In genomic region chr9:120579750-120580590, GRCh38 we compare ENCODE assay signal across 1 cellular context.
TF ChIP-seq lines count a peak whose summit lies in the region.

CDK5RAP2 (minus strand) TSS chr9:120580167; CDS start chr9:120579978, 189 bp downstream.

TF ChIP-seq in HEK293, 187 proteins besides CTCF, POLR2A, EP300 and RAD21 (continued from another document and continues in another):
- TF ChIP-seq MYNN (tag by site-specific recombination; IDR thresholded peaks at IDR 0.05; ENCODE audit: borderline replicate concordance) = no peak
- no peak for TF ChIP-seq ZSCAN16 (tag by site-specific recombination; IDR thresholded peaks at IDR 0.05)
- TF ChIP-seq ZNF350 (tag by site-specific recombination; IDR thresholded peaks at IDR 0.05) = no peak
- no peak for TF ChIP-seq ZNF624 (tag by site-specific recombination; IDR thresholded peaks at IDR 0.05)
- TF ChIP-seq ZNF449 (tag by site-specific recombination; IDR thresholded peaks at IDR 0.05) = peak; percentile 20; the same call in 1 of the 2 replicates
- TF ChIP-seq HIC1 (tag by site-specific recombination; IDR thresholded peaks at IDR 0.05) = no peak
- peak; percentile 90 for TF ChIP-seq ZNF76 (tag by site-specific recombination; IDR thresholded peaks at IDR 0.05; ENCODE audit: borderline replicate concordance, low read depth)
- peak; percentile 67 for TF ChIP-seq KLF8 (tag by site-specific recombination; IDR thresholded peaks at IDR 0.05)
- no peak for TF ChIP-seq MZF1 (tag by site-specific recombination; IDR thresholded peaks at IDR 0.05; ENCODE audit: borderline replicate concordance)
- TF ChIP-seq ZNF426 (tag by site-specific recombination; IDR thresholded peaks at IDR 0.05) = no peak
- no peak for TF ChIP-seq ZNF366 (tag by site-specific recombination; conservative IDR thresholded peaks at IDR 0.05)
- no peak for TF ChIP-seq ATF2 (tag by site-specific recombination; IDR thresholded peaks at IDR 0.05; ENCODE audit: low read depth)
- TF ChIP-seq PATZ1 (tag by site-specific recombination; IDR thresholded peaks at IDR 0.05) = no peak
- TF ChIP-seq BCL11B (tag by site-specific recombination; IDR thresholded peaks at IDR 0.05; ENCODE audit: low read depth) = no peak
- TF ChIP-seq ZNF169 (tag by site-specific recombination; IDR thresholded peaks at IDR 0.05) = no peak
- TF ChIP-seq ZNF530 (tag by site-specific recombination; IDR thresholded peaks at IDR 0.05; ENCODE audit: low read depth) = no peak
- no peak; the same call in none of the 2 replicates for TF ChIP-seq ZNF394 (tag by site-specific recombination; IDR thresholded peaks at IDR 0.05; ENCODE audit: borderline replicate concordance)
- TF ChIP-seq HOXD13 (CRISPR knock-in tag; IDR thresholded peaks at IDR 0.05; ENCODE audit: borderline replicate concordance) = peak; percentile 81; the same call in 1 of the 2 replicates
- TF ChIP-seq ZNF23 (tag by site-specific recombination; IDR thresholded peaks at IDR 0.05; ENCODE audit: borderline replicate concordance) = no peak
- TF ChIP-seq SETDB1 (IDR thresholded peaks at IDR 0.05; ENCODE audit: insufficient read length, low read length) = peak; percentile 85
- TF ChIP-seq ZNF792 (tag by site-specific recombination; IDR thresholded peaks at IDR 0.05) = no peak
- TF ChIP-seq ZNF133 (tag by site-specific recombination; IDR thresholded peaks at IDR 0.05) = no peak
- TF ChIP-seq ZNF223 (tag by site-specific recombination; IDR thresholded peaks at IDR 0.05) = no peak
- TF ChIP-seq ZNF138 (tag by site-specific recombination; IDR thresholded peaks at IDR 0.05; ENCODE audit: borderline replicate concordance) = no peak
- no peak for TF ChIP-seq ZNF747 (tag by site-specific recombination; IDR thresholded peaks at IDR 0.05)
- no peak for TF ChIP-seq ZBTB10 (tag by site-specific recombination; IDR thresholded peaks at IDR 0.05)
- no peak for TF ChIP-seq HOXA7 (CRISPR knock-in tag; IDR thresholded peaks at IDR 0.05; ENCODE audit: borderline replicate concordance)
- TF ChIP-seq INSM2 (tag by site-specific recombination; IDR thresholded peaks at IDR 0.05) = 0 out of 2 replicates have a peak, but pooled peaks have one; percentile 5
- TF ChIP-seq SP7 (tag by site-specific recombination; IDR thresholded peaks at IDR 0.05) = peak; percentile 34; the same call in 1 of the 2 replicates
- TF ChIP-seq ZNF645 (tag by site-specific recombination; IDR thresholded peaks at IDR 0.05) = no peak
- no peak for TF ChIP-seq HOXC10 (CRISPR knock-in tag; IDR thresholded peaks at IDR 0.05)
- TF ChIP-seq ZNF221 (tag by site-specific recombination; IDR thresholded peaks at IDR 0.05; ENCODE audit: borderline replicate concordance) = no peak
- TF ChIP-seq ZNF416 (tag by site-specific recombination; IDR thresholded peaks at IDR 0.05) = no peak
- TF ChIP-seq ZNF626 (tag by site-specific recombination; IDR thresholded peaks at IDR 0.05) = no peak
- no peak for TF ChIP-seq ZNF18 (tag by site-specific recombination; IDR thresholded peaks at IDR 0.05)
- TF ChIP-seq ZBTB8A (tag by site-specific recombination; IDR thresholded peaks at IDR 0.05) = peak; percentile 43
- TF ChIP-seq ZNF311 (tag by site-specific recombination; IDR thresholded peaks at IDR 0.05; ENCODE audit: borderline replicate concordance) = no peak
- TF ChIP-seq ZNF341 (tag by site-specific recombination; IDR thresholded peaks at IDR 0.05; ENCODE audit: low read depth) = no peak
- no peak for TF ChIP-seq ZNF549 (tag by site-specific recombination; IDR thresholded peaks at IDR 0.05)
- peak; percentile 58 for TF ChIP-seq ZNF692 (tag by site-specific recombination; IDR thresholded peaks at IDR 0.05)
- TF ChIP-seq PRDM6 (tag by site-specific recombination; IDR thresholded peaks at IDR 0.05) = no peak
- no peak for TF ChIP-seq KLF16 (tag by site-specific recombination; IDR thresholded peaks at IDR 0.05)
- TF ChIP-seq GLI2 (tag by site-specific recombination; IDR thresholded peaks at IDR 0.05; ENCODE audit: borderline replicate concordance, low read depth) = no peak
